Comparison of ENCODE assay signal across 3 cellular contexts in genomic region chr19:47006496-47006895, GRCh38.
TF ChIP-seq lines count a peak whose summit lies in the region.

No MANE protein-coding gene starts in this region.

TF ChIP-seq in HEK293, 187 proteins besides CTCF, POLR2A, EP300 and RAD21:
- TF ChIP-seq ZNF792 (tag by site-specific recombination; IDR thresholded peaks at IDR 0.05): 0 out of 2 replicates have a peak, but pooled peaks have one; percentile 54
- TF ChIP-seq KLF7 (tag by site-specific recombination; IDR thresholded peaks at IDR 0.05; ENCODE audit: borderline replicate concordance): no peak

TF ChIP-seq in H1, 55 proteins besides CTCF, POLR2A, EP300 and RAD21:
- no peak for TF ChIP-seq BCL11A (IDR thresholded peaks at IDR 0.05; ENCODE audit: low read depth in 2 of 2, low read length in 2 of 2)
- TF ChIP-seq KDM5A (IDR thresholded peaks at IDR 0.05; ENCODE audit: low read length): no peak
- no peak for TF ChIP-seq BRCA1 (IDR thresholded peaks at IDR 0.05; ENCODE audit: low read depth, low read length)
- TF ChIP-seq JUN (IDR thresholded peaks at IDR 0.05; ENCODE audit: low read depth, low read length): no peak
- TF ChIP-seq EZH2 (IDR thresholded peaks at IDR 0.05; ENCODE audit: low read depth, low read length, severe bottlenecking): no peak
- TF ChIP-seq CHD7 (IDR thresholded peaks at IDR 0.05; ENCODE audit: insufficient replicate concordance, low read length): no peak
- TF ChIP-seq TEAD4 (IDR thresholded peaks at IDR 0.05; ENCODE audit: low read depth, low read length): no peak
- TF ChIP-seq SRF (IDR thresholded peaks at IDR 0.05; ENCODE audit: low read depth, low read length): no peak
- TF ChIP-seq TAF1 (IDR thresholded peaks at IDR 0.05; ENCODE audit: low read depth, low read length): no peak
- no peak for TF ChIP-seq TAF7 (optimal IDR thresholded peaks at IDR 0.05; ENCODE audit: borderline replicate concordance, low read depth, low read length)
- TF ChIP-seq HDAC2 (IDR thresholded peaks at IDR 0.05; ENCODE audit: borderline replicate concordance in 1 of 2, low read depth in 2 of 2, low read length in 2 of 2): no peak
- no peak for TF ChIP-seq CBX8 (IDR thresholded peaks at IDR 0.05; ENCODE audit: borderline replicate concordance, low read depth, low read length)
- no peak for TF ChIP-seq E2F6 (IDR thresholded peaks at IDR 0.05)
- no peak for TF ChIP-seq SP4 (IDR thresholded peaks at IDR 0.05; ENCODE audit: low read length)
- no peak for TF ChIP-seq SIRT6 (IDR thresholded peaks at IDR 0.05; ENCODE audit: low read length)
- no peak for TF ChIP-seq CTBP2 (IDR thresholded peaks at IDR 0.05; ENCODE audit: borderline replicate concordance, insufficient read depth, insufficient read length, low read length)
- TF ChIP-seq SP1 (IDR thresholded peaks at IDR 0.05; ENCODE audit: low read depth, low read length): no peak
- TF ChIP-seq CREB1 (IDR thresholded peaks at IDR 0.05): no peak
- TF ChIP-seq SUZ12 (IDR thresholded peaks at IDR 0.05; ENCODE audit: low read length): no peak

TF ChIP-seq in SK-N-SH, 30 proteins besides CTCF, POLR2A, EP300 and RAD21:
- TF ChIP-seq RCOR1 (IDR thresholded peaks at IDR 0.05; ENCODE audit: low read length) (no peak), EZH2phosphoT487 (IDR thresholded peaks at IDR 0.05; ENCODE audit: borderline replicate concordance, low read depth) (no peak), MAX (IDR thresholded peaks at IDR 0.05; ENCODE audit: low read depth) (no peak), RFX5 (IDR thresholded peaks at IDR 0.05; ENCODE audit: low read length) (no peak), ZBTB33 (IDR thresholded peaks at IDR 0.05; ENCODE audit: borderline replicate concordance, low read depth) (no peak), GABPA (IDR thresholded peaks at IDR 0.05; ENCODE audit: low read depth) (no peak), TCF12 (IDR thresholded peaks at IDR 0.05) (no peak), IRF3 (IDR thresholded peaks at IDR 0.05; ENCODE audit: low read depth, low read length) (no peak), FOSL2 (IDR thresholded peaks at IDR 0.05; ENCODE audit: borderline replicate concordance, low read depth) (no peak), MXI1 (IDR thresholded peaks at IDR 0.05; ENCODE audit: low read depth, low read length) (no peak), MEF2A (IDR thresholded peaks at IDR 0.05; ENCODE audit: borderline replicate concordance, low read depth) (no peak), TAF1 (IDR thresholded peaks at IDR 0.05; ENCODE audit: borderline replicate concordance, low read depth, low read length) (no peak)
